ENCODE assay signal across 1 cellular context in the genomic region with DNA sequence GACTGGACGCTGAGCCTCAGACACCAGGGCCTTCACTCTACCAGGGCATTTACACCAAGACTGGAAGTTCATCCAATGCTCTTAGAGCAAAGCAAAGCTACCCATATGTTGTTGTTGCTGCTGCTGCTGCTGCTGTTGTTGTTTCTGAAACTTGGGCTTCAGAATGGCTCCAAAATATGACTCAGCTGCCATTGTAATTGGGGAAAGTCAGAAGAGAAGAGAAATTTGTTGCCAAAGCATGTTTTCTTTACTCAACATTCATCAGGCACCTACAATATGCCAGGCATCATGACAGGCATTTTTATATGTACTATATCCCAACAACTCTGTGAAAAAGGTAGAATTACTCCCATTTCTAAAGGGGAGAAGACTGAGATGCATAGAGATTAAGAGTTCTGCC.
TF ChIP-seq lines count a peak whose summit lies in the region.

No MANE protein-coding gene starts in this region.

TF ChIP-seq in HepG2, 621 proteins besides CTCF, POLR2A, EP300 and RAD21:
- no peak for TF ChIP-seq ZNF337 (CRISPR knock-in tag; IDR thresholded peaks at IDR 0.05; ENCODE audit: borderline replicate concordance, low read depth)
- TF ChIP-seq ZNF816 (CRISPR knock-in tag; IDR thresholded peaks at IDR 0.05; ENCODE audit: borderline replicate concordance) = no peak
- TF ChIP-seq TOPORS (CRISPR knock-in tag; IDR thresholded peaks at IDR 0.05) = no peak
- no peak for TF ChIP-seq ZNF567 (CRISPR knock-in tag; IDR thresholded peaks at IDR 0.05; ENCODE audit: borderline replicate concordance)
- TF ChIP-seq ZNF768 (CRISPR knock-in tag; IDR thresholded peaks at IDR 0.05) = no peak
- no peak for TF ChIP-seq ZNF616 (CRISPR knock-in tag; IDR thresholded peaks at IDR 0.05; ENCODE audit: low read depth)
- TF ChIP-seq XBP1 (CRISPR knock-in tag; IDR thresholded peaks at IDR 0.05) = no peak
- TF ChIP-seq ISX (CRISPR knock-in tag; conservative IDR thresholded peaks at IDR 0.05) = no peak
- TF ChIP-seq CENPX (CRISPR knock-in tag; IDR thresholded peaks at IDR 0.05) = no peak
- no peak for TF ChIP-seq ZNF749 (CRISPR knock-in tag; IDR thresholded peaks at IDR 0.05; ENCODE audit: borderline replicate concordance)
- TF ChIP-seq MAFF (IDR thresholded peaks at IDR 0.05; ENCODE audit: low read depth, low read length) = no peak
- no peak for TF ChIP-seq FOXK1 (CRISPR knock-in tag; IDR thresholded peaks at IDR 0.05; ENCODE audit: borderline replicate concordance, low read depth)
- no peak for TF ChIP-seq HDAC1 (CRISPR knock-in tag; IDR thresholded peaks at IDR 0.05)
- no peak for TF ChIP-seq PAF1 (CRISPR knock-in tag; IDR thresholded peaks at IDR 0.05)
- TF ChIP-seq, protein P1, sequence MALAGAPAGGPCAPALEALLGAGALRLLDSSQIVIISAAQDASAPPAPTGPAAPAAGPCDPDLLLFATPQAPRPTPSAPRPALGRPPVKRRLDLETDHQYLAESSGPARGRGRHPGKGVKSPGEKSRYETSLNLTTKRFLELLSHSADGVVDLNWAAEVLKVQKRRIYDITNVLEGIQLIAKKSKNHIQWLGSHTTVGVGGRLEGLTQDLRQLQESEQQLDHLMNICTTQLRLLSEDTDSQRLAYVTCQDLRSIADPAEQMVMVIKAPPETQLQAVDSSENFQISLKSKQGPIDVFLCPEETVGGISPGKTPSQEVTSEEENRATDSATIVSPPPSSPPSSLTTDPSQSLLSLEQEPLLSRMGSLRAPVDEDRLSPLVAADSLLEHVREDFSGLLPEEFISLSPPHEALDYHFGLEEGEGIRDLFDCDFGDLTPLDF (CRISPR knock-in tag; IDR thresholded peaks at IDR 0.05) = no peak
- TF ChIP-seq ISL2 (CRISPR knock-in tag; IDR thresholded peaks at IDR 0.05) = no peak
- TF ChIP-seq SRSF9 (IDR thresholded peaks at IDR 0.05; ENCODE audit: borderline replicate concordance, insufficient read depth, low read depth, low read length, poor library complexity, severe bottlenecking) = no peak
- no peak for TF ChIP-seq ZNF746 (CRISPR knock-in tag; IDR thresholded peaks at IDR 0.05)
- no peak for TF ChIP-seq PTBP1 (IDR thresholded peaks at IDR 0.05; ENCODE audit: low read depth, low read length, poor library complexity, severe bottlenecking)
- no peak for TF ChIP-seq ZNF30 (CRISPR knock-in tag; IDR thresholded peaks at IDR 0.05)
